In genomic region chr14:60353410-60353809, GRCh38 we compare ENCODE assay signal across 23 cellular contexts.
"Had no signal": no experiment of that assay in that cellular context is flagged by ENCODE, and none has a peak within 500 bp of the region (broad histone marks: within the 10 kb centered on the region; RNA-seq: fewer than 3 reads in every experiment).

No MANE protein-coding gene starts in this region.

- H3K4me3 ChIP-seq: cardiac muscle cell had no signal

- DNase-seq: activated B cell treated with CpG ODN at 0.5 μM for 24 hours; activated CD8-positive, alpha-beta memory T cell treated with anti-CD3 and anti-CD28 coated beads, Interleukin-2, amount 50 U/mL, for 4 hours; activated CD8-positive, alpha-beta T cell treated with anti-CD3 and anti-CD28 coated beads for 36 hours; activated gamma-delta T cell treated with Interleukin-2 at 50 U/mL for 16 hours; activated naive CD4-positive, alpha-beta T cell treated with anti-CD3 and anti-CD28 coated beads, Interleukin-2, amount 10 ng/mL, durations not matched to agents 7 days and 5 days; activated naive CD8-positive, alpha-beta T cell treated with anti-CD3 and anti-CD28 coated beads for 36 hours; activated T-cell treated with anti-CD3 and anti-CD28 coated beads, Interleukin-2, amount 50 U/mL, for 72 hours; brain microvascular endothelial cell; Karpas-422; MM.1S; NCI-H1105 treated with DMSO at 0.1 percent for 48 hours; NCI-H1436 treated with DMSO at 0.1 percent for 48 hours; NCI-H187; NCI-H2081 treated with DMSO at 0.1 percent for 48 hours; NCI-H446; NCI-H524; NCI-H748 treated with DMSO at 0.1 percent for 48 hours; NK-92 treated with Interleukin-12 subunit alpha and Interleukin-12 subunit beta, amount 100 ng/mL, for 24 hours; PC-3; SHP77; T-helper 17 cell; T-helper 9 cell had no signal

- H3K27ac ChIP-seq: brain microvascular endothelial cell, cardiac muscle cell had no signal

- H3K27me3 ChIP-seq: brain microvascular endothelial cell, cardiac muscle cell had no signal

- H3K36me3 ChIP-seq: brain microvascular endothelial cell, cardiac muscle cell had no signal
